ENCODE assay signal across 9 cellular contexts in genomic region chr1:200042437-200043329, GRCh38. TPM values are rescaled to one million over a fixed set of nuclear protein-coding genes. Genes with fewer than 3 reads are reported as not detected.
DNase-seq lines count a peak whose midpoint lies in the region; ATAC-seq, FAIRE-seq and TF ChIP-seq lines count a peak whose summit lies in the region.
"Had no signal": no experiment of that assay in that cellular context is flagged by ENCODE, and none has a peak within 500 bp of the region (broad histone marks: within the 10 kb centered on the region; RNA-seq: fewer than 3 reads in every experiment).

No MANE protein-coding gene starts in this region.

- H3K36me3 ChIP-seq in pancreas, result peaks cover 0 to 15% (median 0%) of the 10 kb centered on the region in 3 donors

- H3K27me3 Mint-ChIP-seq in Calu3 (ENCODE audit: unreplicated experiment) (peaks cover 40% of the 10 kb centered on the region), T-cell (peaks cover 58 to 62% of the 10 kb centered on the region in 2 donors)

- FAIRE-seq in pancreas (lab: Jason Lieb, UNC) (no peak), GM19239 (lab: Jason Lieb, UNC) (no peak)

- CTCF ChIA-PET in Calu3 (lab: Charles Lee) (interaction anchor here (0.9 kb wide), 1 partner anchor 24 kb away, joined by 5 read pairs; no protein-coding TSS in a partner anchor), T-cell (lab: Charles Lee) (no interaction called here)

- POLR2A ChIA-PET in T-cell (lab: Charles Lee), result interaction anchor here in 1 of 2 donors (0.6 kb wide), 1 partner anchor 620 kb away, joined by 3 read pairs; no protein-coding TSS in a partner anchor

- intact Hi-C loops in Calu3 (cut with micrococcal nuclease; ENCODE audit: unreplicated experiment), result loop anchor here (2.0 kb wide), 1 partner anchor 88 kb away; no protein-coding TSS in a partner anchor
- intact Hi-C loops in pancreas (cut with DNase I), result loop anchor here in 1 of 3 donors (10.0 kb wide), 1 partner anchor 358 kb away; no protein-coding TSS in a partner anchor

- H3K4me3 ChIP-seq in fibroblast of the aortic adventitia (ENCODE audit: low read depth, low read length), result peak overlapping the region; percentile 32
- peak overlapping the region; percentile 23 to 72 (median 52) for H3K4me3 ChIP-seq in pancreas

- peaks cover 8 to 16% (median 13%) of the 10 kb centered on the region in 3 donors for H3K4me1 ChIP-seq in pancreas

- peak; percentile 30 for DNase-seq in Calu3
- DNase-seq in T-cell, result no peak
- no peak for DNase-seq in fibroblast of the aortic adventitia (ENCODE audit: low read depth)
- DNase-seq in pancreas, result peak; percentile 75 to 85 (median 76)
- DNase-seq in T-helper 9 cell, result no peak
- no peak for DNase-seq in GM19239 (ENCODE audit: insufficient read length, low spot score)
- no peak for DNase-seq in amygdala (lab: John Stamatoyannopoulos, UW)
- no peak for DNase-seq in stimulated activated CD4-positive, alpha-beta T cell treated with anti-CD3 and anti-CD28 coated beads, Interleukin-12 subunit alpha, Interleukin-12 subunit beta, amount 100 ng/mL, for 4 hours
- DNase-seq: NCI-H1417 had no signal

- no peaks in the 10 kb centered on the region for H3K9me3 Mint-ChIP-seq in Calu3 (ENCODE audit: low read depth, unreplicated experiment)
- H3K9me3 Mint-ChIP-seq in T-cell, result no peaks in the 10 kb centered on the region

- no peaks in the 10 kb centered on the region for H3K9me3 ChIP-seq in pancreas

- no peaks in the 10 kb centered on the region for H3K27me3 ChIP-seq in pancreas

- H3K36me3 Mint-ChIP-seq in Calu3 (ENCODE audit: insufficient read depth, unreplicated experiment) (peaks cover 44% of the 10 kb centered on the region), T-cell (no peaks in the 10 kb centered on the region)

- ATAC-seq in T-cell (replicated peaks in 1 of 4), result no peak
- peak; percentile 40 to 61 (median 55) for ATAC-seq in pancreas

- TF ChIP-seq CTCF in Calu3 (IDR thresholded peaks at IDR 0.05; ENCODE audit: unreplicated experiment) (no peak), fibroblast of the aortic adventitia (IDR thresholded peaks at IDR 0.05; ENCODE audit: insufficient read depth, low read length) (no peak), pancreas (IDR thresholded peaks at IDR 0.05) (no peak)

- 1% methylated on average over 44 to 52 of the region's 52 CpGs for WGBS in pancreas, 2 donors

- peak overlapping the region; percentile 81 to 99 (median 90) for H3K27ac ChIP-seq in pancreas

- H3K4me3 Mint-ChIP-seq in Calu3 (ENCODE audit: low read depth, unreplicated experiment), result peak overlapping the region; percentile 83
- peak overlapping the region; percentile 52 to 80 (median 64) for H3K4me3 Mint-ChIP-seq in T-cell

- H3K4me1 Mint-ChIP-seq in Calu3 (ENCODE audit: low read depth, unreplicated experiment) (peaks cover 35% of the 10 kb centered on the region), T-cell (peaks cover 29 to 46% (median 32%) of the 10 kb centered on the region in 3 donors)

- no TSS peak for BruUV-seq in Calu3 (replicated peaks; lab: Mats Ljungman, UMichigan)

- peak overlapping the region; percentile 47 for H3K27ac Mint-ChIP-seq in Calu3 (ENCODE audit: unreplicated experiment)
- no peak overlapping the region for H3K27ac Mint-ChIP-seq in T-cell

RNA-seq across cellular contexts. Expression of gene NR5A2, which starts 15.2 kb away (rescaled TPM):
- 6.9 and 9.5 TPM in 2 replicates for total RNA-seq in Calu3 (2022)
- under 1 TPM in 2 of 5 donors, not detected in 3; 0.15 to 0.19 TPM for total RNA-seq in T-cell
- 0.25 and 11.5 TPM in 2 replicates for total RNA-seq in fibroblast of the aortic adventitia (ENCODE audit: low replicate concordance)
- 100 to 1,000 TPM in 1 of 6 donors, 10 to 100 TPM in 5; 72.4 to 114 (median 89.9) TPM for total RNA-seq in pancreas
- 10 to 100 TPM; 28.3 to 29.6 TPM for polyA plus RNA-seq in pancreas

Comparison
In these comparisons a context has a peak if more than half of its experiments do, and no peak if none do; other contexts are left out.
1. DNase-seq: peak in Calu3 (single experiment) and pancreas (6 of 6); none in T-cell (0 of 34), fibroblast of the aortic adventitia (single experiment), T-helper 9 cell (single experiment), GM19239 (single experiment), amygdala (0 of 56) and stimulated activated CD4-positive, alpha-beta T cell treated with anti-CD3 and anti-CD28 coated beads, Interleukin-12 subunit alpha, Interleukin-12 subunit beta, amount 100 ng/mL, for 4 hours (single experiment).
2. ATAC-seq: peak in pancreas (4 of 4); none in T-cell (0 of 4).